ENCODE assay signal across 23 cellular contexts in the genomic region with DNA sequence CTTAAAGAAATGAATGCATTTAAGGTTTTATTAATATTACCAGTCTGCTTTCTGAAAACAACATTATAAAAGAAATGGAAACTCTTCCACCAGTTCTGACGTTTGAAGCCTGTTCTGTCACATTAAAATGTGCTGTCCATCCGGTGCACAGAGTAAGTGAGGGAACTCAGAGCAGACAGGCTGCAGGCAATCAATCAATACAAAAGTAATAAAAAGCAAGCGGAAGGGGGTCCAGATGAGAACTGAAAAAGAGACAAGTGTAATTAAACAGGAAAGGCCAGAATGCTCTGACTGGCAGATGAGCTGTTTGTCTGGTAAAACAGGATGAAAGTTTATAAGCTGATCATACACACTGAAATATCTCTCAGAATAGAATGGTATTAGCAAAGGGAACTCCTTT.
"Had no signal": no experiment of that assay in that cellular context is flagged by ENCODE, and none has a peak within 500 bp of the region (broad histone marks: within the 10 kb centered on the region; RNA-seq: fewer than 3 reads in every experiment).

No MANE protein-coding gene starts in this region.

- H3K4me1 ChIP-seq: foreskin keratinocyte, parathyroid adenoma, psoas muscle had no signal

- H3K9me3 ChIP-seq: esophagus muscularis mucosa, psoas muscle, sigmoid colon, upper lobe of left lung, vagina had no signal

- H3K27ac ChIP-seq: esophagus muscularis mucosa, foreskin keratinocyte, parathyroid adenoma, psoas muscle, sigmoid colon, upper lobe of left lung, vagina had no signal

- H3K4me3 ChIP-seq: esophagus muscularis mucosa, psoas muscle, sigmoid colon, upper lobe of left lung, vagina had no signal

- H3K27me3 ChIP-seq: esophagus muscularis mucosa, foreskin keratinocyte, sigmoid colon, upper lobe of left lung, vagina had no signal

- H3K27me3 Mint-ChIP-seq: activated naive CD4-positive, alpha-beta T cell treated with anti-CD3 and anti-CD28 coated beads, Interleukin-2, amount 10 ng/mL, durations not matched to agents 7 days and 5 days; stimulated activated memory B cell treated with anti-CD40 and anti-IgM and Interleukin-4, amounts not matched to agents 10 μg/mL and 1 μg/mL and 100 μg/mL, for 72 hours; stimulated activated naive CD8-positive, alpha-beta T cell treated with anti-CD3 and anti-CD28 coated beads, Interleukin-15, amount 100 ng/mL, for 72 hours had no signal

- H3K27ac Mint-ChIP-seq: activated naive CD4-positive, alpha-beta T cell treated with anti-CD3 and anti-CD28 coated beads, Interleukin-2, amount 10 ng/mL, durations not matched to agents 7 days and 5 days; stimulated activated memory B cell treated with anti-CD40 and anti-IgM and Interleukin-4, amounts not matched to agents 10 μg/mL and 1 μg/mL and 100 μg/mL, for 72 hours had no signal

- H3K4me3 Mint-ChIP-seq: activated naive CD4-positive, alpha-beta T cell treated with anti-CD3 and anti-CD28 coated beads, Interleukin-2, amount 10 ng/mL, durations not matched to agents 7 days and 5 days; neural crest cell; stimulated activated memory B cell treated with anti-CD40 and anti-IgM and Interleukin-4, amounts not matched to agents 10 μg/mL and 1 μg/mL and 100 μg/mL, for 72 hours; stimulated activated naive CD8-positive, alpha-beta T cell treated with anti-CD3 and anti-CD28 coated beads, Interleukin-15, amount 100 ng/mL, for 72 hours had no signal

- ATAC-seq: foreskin keratinocyte; psoas muscle; stimulated activated memory B cell treated with anti-CD40 and anti-IgM and Interleukin-4, amounts not matched to agents 10 μg/mL and 1 μg/mL and 100 μg/mL, for 72 hours; stimulated activated naive CD8-positive, alpha-beta T cell treated with anti-CD3 and anti-CD28 coated beads, Interleukin-15, amount 100 ng/mL, for 72 hours had no signal

- H3K9me3 Mint-ChIP-seq: neural crest cell; stimulated activated memory B cell treated with anti-CD40 and anti-IgM and Interleukin-4, amounts not matched to agents 10 μg/mL and 1 μg/mL and 100 μg/mL, for 72 hours had no signal

- H3K9ac ChIP-seq: parathyroid adenoma had no signal

- DNase-seq: activated CD4-positive, alpha-beta T cell treated with anti-CD3 and anti-CD28 coated beads for 4 hours; activated CD4-positive, alpha-beta T cell treated with anti-CD3 and anti-CD28 coated beads, Interleukin-2, amount 50 U/mL, for 4 hours; activated effector memory CD4-positive, alpha-beta T cell treated with Interleukin-2 at 50 U/mL for 16 hours; activated naive CD4-positive, alpha-beta T cell treated with anti-CD3 and anti-CD28 coated beads, Interleukin-2, amount 10 ng/mL, durations not matched to agents 7 days and 5 days; amniotic stem cell; caudate nucleus; foreskin keratinocyte; mammary epithelial cell; occipital lobe; small intestine; stimulated activated CD4-positive, alpha-beta T cell treated with anti-CD3 and anti-CD28 coated beads, Interleukin-1b, Interleukin-23, amount 100 ng/mL, for 48 hours; stimulated activated CD4-positive, alpha-beta T cell treated with anti-CD3 and anti-CD28 coated beads, Interleukin-4, amount 100 ng/mL, for 4 hours; stimulated activated CD8-positive, alpha-beta memory T cell treated with anti-CD3 and anti-CD28 coated beads, Interleukin-4, amount 100 ng/mL, for 48 hours; stimulated activated naive CD8-positive, alpha-beta T cell treated with anti-CD3 and anti-CD28 coated beads, Interleukin-15, amount 100 ng/mL, for 72 hours; substantia nigra; upper lobe of left lung had no signal
